Comparison of ENCODE assay signal across 16 cellular contexts in the genomic region with DNA sequence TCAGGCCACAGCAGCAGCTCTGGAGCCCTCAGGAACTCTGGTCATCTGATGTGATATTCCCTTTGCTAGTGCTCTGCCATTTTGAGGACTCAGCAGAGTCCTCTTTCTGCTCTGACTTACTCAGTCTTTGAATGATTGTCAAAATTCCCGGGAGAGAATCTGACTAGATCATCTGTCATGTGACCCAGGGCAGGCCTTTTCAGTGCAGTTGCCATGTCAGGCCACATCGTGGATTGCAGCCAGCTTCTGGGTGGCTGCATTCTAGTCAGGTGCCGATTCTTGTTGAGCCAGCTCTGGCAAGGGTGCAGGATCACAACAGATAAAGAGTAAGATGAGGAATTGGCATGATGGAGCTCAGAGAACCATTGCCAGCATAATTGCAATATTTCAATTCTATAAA.
DNase-seq lines count a peak whose midpoint lies in the region; ATAC-seq, FAIRE-seq and TF ChIP-seq lines count a peak whose summit lies in the region.
"Had no signal": no experiment of that assay in that cellular context is flagged by ENCODE, and none has a peak within 500 bp of the region (broad histone marks: within the 10 kb centered on the region; RNA-seq: fewer than 3 reads in every experiment).

No MANE protein-coding gene starts in this region.

- no peak for TF ChIP-seq POLR2A in GM12892 (IDR thresholded peaks at IDR 0.05; ENCODE audit: low read depth, low read length)

- H3K4me2 ChIP-seq in keratinocyte (ENCODE audit: control insufficient read depth, extremely low read depth, insufficient read depth, low read depth, low read length) = no peak overlapping the region
- H3K4me2 ChIP-seq: BLaER1 had no signal

- no peaks in the 10 kb centered on the region for H3K9me1 ChIP-seq in keratinocyte (ENCODE audit: control insufficient read depth, extremely low read depth, insufficient read depth, low read length)

- no peak overlapping the region for H3K27ac ChIP-seq in keratinocyte (ENCODE audit: control insufficient read depth, insufficient read depth, low read length)
- H3K27ac ChIP-seq: BLaER1, GM23248, neutrophil had no signal

- in situ Hi-C loops in ACHN (cut with HindIII; ENCODE audit: low pct_ligation_motif_present, low pct_unique_long_range_greater_than_20kb, low sequenced_read_pairs) = no loop called here

- no peak for FAIRE-seq in keratinocyte (lab: Jason Lieb, UNC)
- FAIRE-seq in GM12892 (lab: Jason Lieb, UNC) = no peak

- no peak overlapping the region for H3K9ac ChIP-seq in keratinocyte (ENCODE audit: control insufficient read depth, extremely low read depth, insufficient read depth, low read length)
- H3K9ac ChIP-seq: BLaER1, GM23248 had no signal

- no peaks in the 10 kb centered on the region for H3K4me1 ChIP-seq in keratinocyte (ENCODE audit: control insufficient read depth, extremely low read depth, insufficient read depth, low read length)

- no peaks in the 10 kb centered on the region for H3K36me3 Mint-ChIP-seq in activated naive CD4-positive, alpha-beta T cell treated with anti-CD3 and anti-CD28 coated beads, Interleukin-2, amount 10 ng/mL, durations not matched to agents 7 days and 5 days
- no peaks in the 10 kb centered on the region for H3K36me3 Mint-ChIP-seq in activated T-cell treated with anti-CD3 and anti-CD28 coated beads, Interleukin-2, amount 50 U/mL, for 4 hours (ENCODE audit: insufficient read depth)
- H3K36me3 Mint-ChIP-seq: activated CD8-positive, alpha-beta memory T cell treated with anti-CD3 and anti-CD28 coated beads, Interleukin-2, amount 10 ng/mL, durations not matched to agents 7 days and 5 days had no signal

- no peak overlapping the region for H3K4me3 ChIP-seq in LNCaP clone FGC (ENCODE audit: low read depth, low read length)
- no peak overlapping the region for H3K4me3 ChIP-seq in keratinocyte (ENCODE audit: control insufficient read depth in 2 of 3, extremely low read depth in 1 of 3, insufficient read depth in 2 of 3, low read depth in 1 of 3, low read length in 3 of 3)
- H3K4me3 ChIP-seq: BLaER1, GM23248 had no signal

- peak overlapping the region; percentile 30 for H2AFZ ChIP-seq in keratinocyte (ENCODE audit: control insufficient read depth, low read length)
- H2AFZ ChIP-seq: GM23248 had no signal

- no peaks in the 10 kb centered on the region for H3K27me3 Mint-ChIP-seq in activated naive CD4-positive, alpha-beta T cell treated with anti-CD3 and anti-CD28 coated beads, Interleukin-2, amount 10 ng/mL, durations not matched to agents 7 days and 5 days
- no peaks in the 10 kb centered on the region for H3K27me3 Mint-ChIP-seq in activated T-cell treated with anti-CD3 and anti-CD28 coated beads, Interleukin-2, amount 50 U/mL, for 4 hours (ENCODE audit: low read depth)
- H3K27me3 Mint-ChIP-seq: activated CD8-positive, alpha-beta memory T cell treated with anti-CD3 and anti-CD28 coated beads, Interleukin-2, amount 10 ng/mL, durations not matched to agents 7 days and 5 days; dendritic cell treated with granulocyte-macrophage colony-stimulating factor and Interleukin-4, amounts not matched to agents 40 ng/mL and 50 ng/mL, for 4 days had no signal

- dilution Hi-C loops in keratinocyte (cut with MboI; ENCODE audit: extremely low pct_ligation_motif_present, low sequenced_read_pairs) = no loop called here

- H3K9me3 Mint-ChIP-seq in activated naive CD4-positive, alpha-beta T cell treated with anti-CD3 and anti-CD28 coated beads, Interleukin-2, amount 10 ng/mL, durations not matched to agents 7 days and 5 days = no peaks in the 10 kb centered on the region
- H3K9me3 Mint-ChIP-seq in activated T-cell treated with anti-CD3 and anti-CD28 coated beads, Interleukin-2, amount 50 U/mL, for 4 hours = no peaks in the 10 kb centered on the region

- H4K20me1 ChIP-seq in keratinocyte (ENCODE audit: control insufficient read depth, extremely low read depth, insufficient read depth, low read length) = no peaks in the 10 kb centered on the region
- H4K20me1 ChIP-seq: BLaER1 had no signal

- no peaks in the 10 kb centered on the region for H3K27me3 ChIP-seq in keratinocyte (ENCODE audit: control insufficient read depth, extremely low read depth, insufficient read depth, low read length)
- H3K27me3 ChIP-seq: BLaER1, neutrophil had no signal

- no peaks in the 10 kb centered on the region for H3K9me3 ChIP-seq in keratinocyte (ENCODE audit: control insufficient read depth, low read depth, low read length)
- H3K9me3 ChIP-seq: neutrophil had no signal

- H3K27ac Mint-ChIP-seq in activated naive CD4-positive, alpha-beta T cell treated with anti-CD3 and anti-CD28 coated beads, Interleukin-2, amount 10 ng/mL, durations not matched to agents 7 days and 5 days = no peak overlapping the region
- H3K27ac Mint-ChIP-seq: activated CD8-positive, alpha-beta memory T cell treated with anti-CD3 and anti-CD28 coated beads, Interleukin-2, amount 10 ng/mL, durations not matched to agents 7 days and 5 days; dendritic cell treated with granulocyte-macrophage colony-stimulating factor and Interleukin-4, amounts not matched to agents 40 ng/mL and 50 ng/mL, for 4 days had no signal

- no peak for ATAC-seq in activated T-cell treated with anti-CD3 and anti-CD28 coated beads, Interleukin-2, amount 50 U/mL, for 4 hours
- ATAC-seq: activated CD8-positive, alpha-beta memory T cell treated with anti-CD3 and anti-CD28 coated beads, Interleukin-2, amount 10 ng/mL, durations not matched to agents 7 days and 5 days; Panc1 had no signal

- DNase-seq in ACHN (peak; percentile 60), LNCaP clone FGC (ENCODE audit: low read depth) (peak; percentile 53), SHP77 treated with DMSO at 0.1 percent for 48 hours (lab: John Stamatoyannopoulos, UW) (peak; percentile 41), keratinocyte (ENCODE audit: low read depth, low spot score) (no peak), GDM1 (lab: John Stamatoyannopoulos, UW) (no peak), GM12892 (ENCODE audit: insufficient read length) (no peak)
- no peak for DNase-seq in activated naive CD4-positive, alpha-beta T cell treated with anti-CD3 and anti-CD28 coated beads, Interleukin-2, amount 10 ng/mL, durations not matched to agents 7 days and 5 days
- DNase-seq in activated T-cell treated with anti-CD3 and anti-CD28 coated beads, Interleukin-2, amount 50 U/mL, for 4 hours = no peak
- DNase-seq: activated CD8-positive, alpha-beta memory T cell treated with anti-CD3 and anti-CD28 coated beads, Interleukin-2, amount 10 ng/mL, durations not matched to agents 7 days and 5 days; GM23248; kidney glomerular epithelial cell; NCI-H1417 treated with DMSO at 0.1 percent for 48 hours had no signal

- H3K4me3 Mint-ChIP-seq in activated naive CD4-positive, alpha-beta T cell treated with anti-CD3 and anti-CD28 coated beads, Interleukin-2, amount 10 ng/mL, durations not matched to agents 7 days and 5 days = no peak overlapping the region
- no peak overlapping the region for H3K4me3 Mint-ChIP-seq in activated T-cell treated with anti-CD3 and anti-CD28 coated beads, Interleukin-2, amount 50 U/mL, for 4 hours
- H3K4me3 Mint-ChIP-seq: activated CD8-positive, alpha-beta memory T cell treated with anti-CD3 and anti-CD28 coated beads, Interleukin-2, amount 10 ng/mL, durations not matched to agents 7 days and 5 days; dendritic cell treated with granulocyte-macrophage colony-stimulating factor and Interleukin-4, amounts not matched to agents 40 ng/mL and 50 ng/mL, for 4 days had no signal

- H3K4me1 Mint-ChIP-seq in activated naive CD4-positive, alpha-beta T cell treated with anti-CD3 and anti-CD28 coated beads, Interleukin-2, amount 10 ng/mL, durations not matched to agents 7 days and 5 days = no peaks in the 10 kb centered on the region
- no peaks in the 10 kb centered on the region for H3K4me1 Mint-ChIP-seq in activated T-cell treated with anti-CD3 and anti-CD28 coated beads, Interleukin-2, amount 50 U/mL, for 4 hours (ENCODE audit: low read depth)
- H3K4me1 Mint-ChIP-seq: activated CD8-positive, alpha-beta memory T cell treated with anti-CD3 and anti-CD28 coated beads, Interleukin-2, amount 10 ng/mL, durations not matched to agents 7 days and 5 days had no signal

- H3K79me2 ChIP-seq in keratinocyte (ENCODE audit: control insufficient read depth, insufficient read depth, low read length) = no peaks in the 10 kb centered on the region

- no peaks in the 10 kb centered on the region for H3K36me3 ChIP-seq in keratinocyte (ENCODE audit: control insufficient read depth in 2 of 2, extremely low read depth in 1 of 2, insufficient read depth in 2 of 2, low read length in 2 of 2)
- H3K36me3 ChIP-seq: BLaER1, neutrophil had no signal

- CTCF ChIA-PET in activated naive CD4-positive, alpha-beta T cell treated with anti-CD3 and anti-CD28 coated beads, Interleukin-2, amount 10 ng/mL, durations not matched to agents 7 days and 5 days (lab: Charles Lee) = no interaction called here

- TF ChIP-seq CTCF in LNCaP clone FGC (IDR thresholded peaks at IDR 0.05; ENCODE audit: control insufficient read depth, extremely low read depth, insufficient read depth) = no peak
- TF ChIP-seq CTCF in keratinocyte (optimal IDR thresholded peaks at IDR 0.05 in 1 of 3, IDR thresholded peaks at IDR 0.05 in 1 of 3, conservative IDR thresholded peaks at IDR 0.05 in 1 of 3; ENCODE audit: extremely low read depth in 1 of 3, insufficient read depth in 2 of 3, low read length in 3 of 3) = no peak

Comparison
In these comparisons a context has a peak if more than half of its experiments do, and no peak if none do; other contexts are left out.
1. DNase-seq: peak in ACHN (single experiment), LNCaP clone FGC (single experiment) and SHP77 treated with DMSO at 0.1 percent for 48 hours (single experiment); none in keratinocyte (single experiment), activated naive CD4-positive, alpha-beta T cell treated with anti-CD3 and anti-CD28 coated beads, Interleukin-2, amount 10 ng/mL, durations not matched to agents 7 days and 5 days (single experiment), GDM1 (single experiment), activated T-cell treated with anti-CD3 and anti-CD28 coated beads, Interleukin-2, amount 50 U/mL, for 4 hours (single experiment) and GM12892 (single experiment).